8 cellular contexts compared by ENCODE assay signal in the genomic region with DNA sequence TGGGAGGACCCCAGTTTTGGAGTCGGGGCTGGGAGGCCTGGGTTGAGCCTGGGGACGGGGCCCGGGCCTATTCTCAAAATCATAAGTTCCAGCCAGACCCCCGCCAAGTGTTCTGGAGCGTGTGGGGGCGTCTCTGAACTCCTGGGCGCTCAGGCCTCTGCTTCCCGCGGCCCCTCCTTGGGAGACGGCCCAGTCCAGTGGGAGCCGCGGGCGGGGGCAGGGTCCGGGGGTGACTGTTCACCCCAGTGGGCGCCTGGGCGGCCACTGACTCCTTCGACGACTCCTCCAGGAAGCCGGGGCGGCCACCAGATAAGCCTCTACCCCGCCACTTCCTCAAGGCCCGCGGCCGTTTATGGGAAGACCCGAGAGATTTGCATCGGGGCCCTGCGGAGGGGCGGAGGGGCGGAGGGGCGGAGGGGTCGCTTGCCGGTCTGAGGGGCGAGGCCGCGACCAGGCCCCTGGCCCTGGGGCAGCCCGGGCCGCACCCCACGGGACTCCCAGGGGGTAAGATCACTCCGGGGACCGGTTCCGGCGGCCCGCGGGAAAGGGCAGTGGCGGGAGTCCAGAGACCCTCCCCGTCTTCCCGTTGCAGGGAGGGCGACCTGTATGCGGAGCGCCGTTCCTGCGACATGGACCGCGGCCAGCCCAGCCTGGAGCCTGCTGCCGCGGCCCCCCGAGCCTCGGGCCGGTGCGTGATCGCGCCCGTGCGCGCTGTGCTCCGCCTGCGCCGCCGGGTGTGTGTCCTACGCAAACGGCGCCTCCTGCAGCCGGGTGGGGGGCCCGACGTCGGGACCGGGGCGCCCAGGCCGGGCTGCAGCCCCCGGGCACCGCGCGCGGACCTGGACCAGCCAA. TPM values are rescaled to one million over a fixed set of nuclear protein-coding genes. Genes with fewer than 3 reads are reported as not detected.
DNase-seq lines count a peak whose midpoint lies in the region; ATAC-seq and TF ChIP-seq lines count a peak whose summit lies in the region.

No MANE protein-coding gene starts in this region.

- intact Hi-C loops in colonic mucosa (cut with DNase I) (no loop called here), aorta (cut with DNase I) (no loop called here)

- no peaks in the 10 kb centered on the region for H3K27me3 ChIP-seq in GM06990 (replicated peaks; ENCODE audit: control insufficient read depth, insufficient read depth, low read length)
- no peaks in the 10 kb centered on the region for H3K27me3 ChIP-seq in colonic mucosa
- H3K27me3 ChIP-seq in aorta (ENCODE audit: control insufficient read depth in 1 of 2, insufficient read depth in 2 of 2, low read length in 1 of 2): no peaks in the 10 kb centered on the region

- TF ChIP-seq CTCF in GM06990 (IDR thresholded peaks at IDR 0.05; ENCODE audit: insufficient read depth, low read length, poor library complexity, severe bottlenecking): no peak
- no peak for TF ChIP-seq CTCF in colonic mucosa (IDR thresholded peaks at IDR 0.05)

- H3K27ac ChIP-seq in colonic mucosa: peak overlapping the region; percentile 90
- peak overlapping the region in 1 of 2 donors; percentile 23 for H3K27ac ChIP-seq in aorta (ENCODE audit: low read depth in 1 of 2, low read length in 2 of 2)

- H3K36me3 ChIP-seq in GM06990 (ENCODE audit: control insufficient read depth, insufficient read depth, low read length): peaks cover 15% of the 10 kb centered on the region
- H3K36me3 ChIP-seq in colonic mucosa: no peaks in the 10 kb centered on the region
- H3K36me3 ChIP-seq in aorta (ENCODE audit: control insufficient read depth in 1 of 2, insufficient read depth in 2 of 2, low read length in 1 of 2): peaks cover 0 to 3% of the 10 kb centered on the region in 2 donors

- 24 to 29% methylated on average over 45 to 84 of the region's 84 CpGs for WGBS in aorta, 2 donors

- H3K4me3 ChIP-seq in GM06990 (replicated peaks; ENCODE audit: low read depth, low read length): peak overlapping the region; percentile 72
- peak overlapping the region; percentile 55 for H3K4me3 ChIP-seq in colonic mucosa
- H3K4me3 ChIP-seq in aorta (ENCODE audit: low read length in 2 of 2): peak overlapping the region; percentile 31 to 40

- H3K9me3 ChIP-seq in colonic mucosa: no peaks in the 10 kb centered on the region
- no peaks in the 10 kb centered on the region for H3K9me3 ChIP-seq in aorta (ENCODE audit: control insufficient read depth, low read length)

- H3K4me1 ChIP-seq in colonic mucosa: peaks cover 15% of the 10 kb centered on the region
- H3K4me1 ChIP-seq in aorta (ENCODE audit: control insufficient read depth in 1 of 2, insufficient read depth in 2 of 2, low read length in 2 of 2): no peaks in the 10 kb centered on the region

- ATAC-seq in aorta (ENCODE audit: low FRiP score) (no peak), GM21737 (IDR thresholded peaks at IDR 0.05; ENCODE audit: unreplicated experiment) (no peak), GM21381 (IDR thresholded peaks at IDR 0.05; ENCODE audit: unreplicated experiment) (no peak)

- peak overlapping the region; percentile 84 to 97 for H3K9ac ChIP-seq in colonic mucosa (ENCODE audit: low read depth in 2 of 2, low read length in 2 of 2)

- peak; percentile 39 for DNase-seq in GM06990 (ENCODE audit: extremely low read depth, insufficient read length)
- peak; percentile 45 for DNase-seq in NAMALWA (ENCODE audit: low spot score)
- peak; percentile 48 for DNase-seq in colonic mucosa
- DNase-seq in lung microvascular endothelial cell (ENCODE audit: low read depth in 2 of 2): peak; percentile 40 to 53
- peak; percentile 56 to 80 for DNase-seq in aorta
- no peak for DNase-seq in occipital lobe (lab: John Stamatoyannopoulos, UW)

RNA-seq across cellular contexts. Expression of gene TOR4A, which starts 0.8 kb away (rescaled TPM):
- total RNA-seq in colonic mucosa (10 to 100 TPM; 57.1 to 63.9 TPM), lung microvascular endothelial cell (21.4 and 21.8 TPM in 2 replicates), aorta (10 to 100 TPM; 10.4 to 14.0 TPM), occipital lobe (0.31 TPM)
- 1 to 10 TPM; 2.6 to 6.0 TPM for polyA plus RNA-seq in aorta

RNA-seq across cellular contexts. Expression of gene NELFB, which starts 23.2 kb away (rescaled TPM):
- total RNA-seq in colonic mucosa (10 to 100 TPM; 62.1 to 87.1 TPM), lung microvascular endothelial cell (42.9 and 43.7 TPM in 2 replicates), aorta (10 to 100 TPM; 35.5 to 40.9 TPM), occipital lobe (44.8 TPM)
- polyA plus RNA-seq in aorta: 10 to 100 TPM; 21.7 to 47.9 TPM

RNA-seq across cellular contexts. Expression of gene NRARP, which starts 23.8 kb away (rescaled TPM):
- total RNA-seq in colonic mucosa (100 to 1,000 TPM; 120 to 178 TPM), lung microvascular endothelial cell (18.7 and 28.3 TPM in 2 replicates), aorta (10 to 100 TPM; 13.3 to 26.6 TPM), occipital lobe (3.6 TPM)
- under 1 TPM; 0.50 to 0.97 TPM for polyA plus RNA-seq in aorta

RNA-seq across cellular contexts. Expression of gene STPG3, which starts 27.2 kb away (rescaled TPM):
- total RNA-seq in colonic mucosa (not detected), lung microvascular endothelial cell (not detected in 2 replicates), aorta (not detected), occipital lobe (not detected)
- not detected for polyA plus RNA-seq in aorta

RNA-seq across cellular contexts. Expression of gene TUBB4B, which starts 37.2 kb away (rescaled TPM):
- total RNA-seq in colonic mucosa: 100 to 1,000 TPM; 303 to 779 TPM
- 103 and 110 TPM in 2 replicates for total RNA-seq in lung microvascular endothelial cell
- 100 to 1,000 TPM in 1 of 2 donors, 10 to 100 TPM in 1; 86.9 to 152 TPM for total RNA-seq in aorta
- 100 to 1,000 TPM in 1 of 2 donors, 10 to 100 TPM in 1; 94.2 to 128 TPM for polyA plus RNA-seq in aorta
- total RNA-seq in occipital lobe: 68.9 TPM
